Comparison of ENCODE assay signal across 8 cellular contexts in genomic region chr12:10364839-10365681, GRCh38. TPM values are rescaled to one million over a fixed set of nuclear protein-coding genes. Genes with fewer than 3 reads are reported as not detected.
DNase-seq lines count a peak whose midpoint lies in the region; ATAC-seq and TF ChIP-seq lines count a peak whose summit lies in the region.

No MANE protein-coding gene starts in this region.

- H3K27ac Mint-ChIP-seq in Calu3 (ENCODE audit: unreplicated experiment), result no peak overlapping the region
- H3K27ac Mint-ChIP-seq in activated T-cell treated with anti-CD3 and anti-CD28 coated beads, Interleukin-2, amount 50 U/mL, for 72 hours, result no peak overlapping the region
- H3K27ac Mint-ChIP-seq in naive thymus-derived CD8-positive, alpha-beta T cell, result no peak overlapping the region

- no peaks in the 10 kb centered on the region for H3K27me3 Mint-ChIP-seq in Calu3 (ENCODE audit: unreplicated experiment)
- H3K27me3 Mint-ChIP-seq in activated T-cell treated with anti-CD3 and anti-CD28 coated beads, Interleukin-2, amount 50 U/mL, for 72 hours (ENCODE audit: low read depth), result no peaks in the 10 kb centered on the region
- H3K27me3 Mint-ChIP-seq in naive thymus-derived CD8-positive, alpha-beta T cell, result no peaks in the 10 kb centered on the region

- no peak overlapping the region for H3K4me3 Mint-ChIP-seq in Calu3 (ENCODE audit: low read depth, unreplicated experiment)
- H3K4me3 Mint-ChIP-seq in activated T-cell treated with anti-CD3 and anti-CD28 coated beads, Interleukin-2, amount 50 U/mL, for 72 hours, result no peak overlapping the region
- H3K4me3 Mint-ChIP-seq in naive thymus-derived CD8-positive, alpha-beta T cell, result no peak overlapping the region

- peaks cover 23% of the 10 kb centered on the region for H3K36me3 Mint-ChIP-seq in Calu3 (ENCODE audit: insufficient read depth, unreplicated experiment)
- H3K36me3 Mint-ChIP-seq in activated T-cell treated with anti-CD3 and anti-CD28 coated beads, Interleukin-2, amount 50 U/mL, for 72 hours (ENCODE audit: insufficient read depth in 2 of 2), result peaks cover 8 to 19% of the 10 kb centered on the region in 2 donors
- H3K36me3 Mint-ChIP-seq in naive thymus-derived CD8-positive, alpha-beta T cell, result peaks cover 13 to 37% (median 26%) of the 10 kb centered on the region in 3 donors

- H3K9ac ChIP-seq in OCI-LY3 (ENCODE audit: low read length), result peak overlapping the region; percentile 90

- POLR2A ChIA-PET in naive thymus-derived CD8-positive, alpha-beta T cell (lab: Charles Lee), result interaction anchor here (0.6 to 5.2 kb wide), 13 partner anchors 9 to 358 kb away, joined by 3 to 57 read pairs (median 10); no protein-coding TSS in a partner anchor

- intact Hi-C loops in Calu3 (cut with micrococcal nuclease; ENCODE audit: unreplicated experiment), result loop anchor here (2.0 to 10.0 kb wide), 3 partner anchors 34 to 310 kb away; partner anchors contain the start of gene STYK1

- no peaks in the 10 kb centered on the region for H3K36me3 ChIP-seq in OCI-LY3 (replicated peaks; ENCODE audit: low read depth, low read length)

- TF ChIP-seq CTCF in Calu3 (IDR thresholded peaks at IDR 0.05; ENCODE audit: unreplicated experiment) (no peak), OCI-LY3 (IDR thresholded peaks at IDR 0.05; ENCODE audit: low read depth, low read length) (no peak), fibroblast of the aortic adventitia (IDR thresholded peaks at IDR 0.05; ENCODE audit: insufficient read depth, low read length) (no peak)

- peak overlapping the region; percentile 87 for H3K4me2 ChIP-seq in OCI-LY3 (ENCODE audit: low read length)

- H3K79me2 ChIP-seq in OCI-LY3 (ENCODE audit: low read length), result no peaks in the 10 kb centered on the region

- H3K27me3 ChIP-seq in OCI-LY3 (ENCODE audit: low read depth, low read length), result no peaks in the 10 kb centered on the region

- peak overlapping the region; percentile 94 for H2AFZ ChIP-seq in OCI-LY3 (ENCODE audit: low read depth, low read length)

- H4K20me1 ChIP-seq in OCI-LY3 (ENCODE audit: insufficient read depth, low read length), result no peaks in the 10 kb centered on the region

- H3K4me1 Mint-ChIP-seq in Calu3 (ENCODE audit: low read depth, unreplicated experiment), result peaks cover 49% of the 10 kb centered on the region
- peaks cover 38% of the 10 kb centered on the region for H3K4me1 Mint-ChIP-seq in activated T-cell treated with anti-CD3 and anti-CD28 coated beads, Interleukin-2, amount 50 U/mL, for 72 hours (ENCODE audit: low read depth)
- peaks cover 7 to 41% (median 34%) of the 10 kb centered on the region in 4 donors for H3K4me1 Mint-ChIP-seq in naive thymus-derived CD8-positive, alpha-beta T cell

- ATAC-seq in GM21390 (IDR thresholded peaks at IDR 0.05; ENCODE audit: unreplicated experiment), result peak; percentile 59
- ATAC-seq in activated T-cell treated with anti-CD3 and anti-CD28 coated beads, Interleukin-2, amount 50 U/mL, for 72 hours (replicated peaks in 1 of 2), result peak; percentile 78 to 80
- ATAC-seq in naive thymus-derived CD8-positive, alpha-beta T cell, result peak; percentile 57 to 67

- peak; percentile 72 for DNase-seq in Calu3
- DNase-seq in HPDE6-E6E7 (ENCODE audit: extremely low spot score), result peak; percentile 49
- peak; percentile 68 to 74 for DNase-seq in activated T-cell treated with anti-CD3 and anti-CD28 coated beads, Interleukin-2, amount 50 U/mL, for 72 hours
- peak; percentile 86 for DNase-seq in fibroblast of the aortic adventitia (ENCODE audit: low read depth)
- DNase-seq in naive thymus-derived CD8-positive, alpha-beta T cell, result peak; percentile 29 to 87 (median 72)
- peak; percentile 83 for DNase-seq in ureter (ENCODE audit: low spot score)

- peaks cover 84% of the 10 kb centered on the region for H3K4me1 ChIP-seq in OCI-LY3 (ENCODE audit: low read length)

- CTCF ChIA-PET in Calu3 (lab: Charles Lee), result interaction anchor here (1.2 kb wide), 1 partner anchor 198 kb away, joined by 3 read pairs; no protein-coding TSS in a partner anchor

- peak overlapping the region; percentile 95 for H3K27ac ChIP-seq in OCI-LY3 (ENCODE audit: low read length)

- H3K4me3 ChIP-seq in OCI-LY3 (ENCODE audit: low read length), result peak overlapping the region; percentile 80
- H3K4me3 ChIP-seq in fibroblast of the aortic adventitia (ENCODE audit: low read depth, low read length), result peak overlapping the region; percentile 68

- no peaks in the 10 kb centered on the region for H3K9me3 ChIP-seq in OCI-LY3 (ENCODE audit: insufficient read depth, low read length)

- no TSS peak for BruUV-seq in Calu3 (replicated peaks; lab: Mats Ljungman, UMichigan)

- H3K9me3 Mint-ChIP-seq in Calu3 (ENCODE audit: low read depth, unreplicated experiment), result no peaks in the 10 kb centered on the region
- H3K9me3 Mint-ChIP-seq in activated T-cell treated with anti-CD3 and anti-CD28 coated beads, Interleukin-2, amount 50 U/mL, for 72 hours, result no peaks in the 10 kb centered on the region
- peaks cover 0 to 12% (median 2%) of the 10 kb centered on the region in 9 donors for H3K9me3 Mint-ChIP-seq in naive thymus-derived CD8-positive, alpha-beta T cell

RNA-seq across cellular contexts. Expression of gene KLRK1, which starts 24.8 kb away (rescaled TPM):
- total RNA-seq in Calu3 (2022) (not detected in 2 replicates), fibroblast of the aortic adventitia (ENCODE audit: low replicate concordance) (not detected in 2 replicates), ureter (7.6 TPM)
- 10 to 100 TPM; 18.9 to 23.6 TPM for total RNA-seq in activated T-cell treated with anti-CD3 and anti-CD28 coated beads, Interleukin-2, amount 50 U/mL, for 72 hours
- total RNA-seq in naive thymus-derived CD8-positive, alpha-beta T cell, result 100 to 1,000 TPM; 792 to 865 TPM
- polyA plus RNA-seq in naive thymus-derived CD8-positive, alpha-beta T cell, result 100 to 1,000 TPM; 525 to 619 (median 611) TPM

RNA-seq across cellular contexts. Expression of gene KLRC4, which starts 44.5 kb away (rescaled TPM):
- not detected in 2 replicates for total RNA-seq in Calu3 (2022)
- total RNA-seq in activated T-cell treated with anti-CD3 and anti-CD28 coated beads, Interleukin-2, amount 50 U/mL, for 72 hours, result 1 to 10 TPM; 6.1 to 7.1 TPM
- total RNA-seq in fibroblast of the aortic adventitia (ENCODE audit: low replicate concordance), result not detected in 2 replicates
- total RNA-seq in naive thymus-derived CD8-positive, alpha-beta T cell, result 10 to 100 TPM; 55.4 to 57.6 TPM
- 10 to 100 TPM in 2 of 3 donors, 1 to 10 TPM in 1; 1.3 to 31.8 (median 13.6) TPM for polyA plus RNA-seq in naive thymus-derived CD8-positive, alpha-beta T cell
- total RNA-seq in ureter, result 3.4 TPM

RNA-seq across cellular contexts. Expression of gene KLRC3, which starts 55.3 kb away (rescaled TPM):
- not detected in 2 replicates for total RNA-seq in Calu3 (2022)
- 1 to 10 TPM; 2.5 to 2.8 TPM for total RNA-seq in activated T-cell treated with anti-CD3 and anti-CD28 coated beads, Interleukin-2, amount 50 U/mL, for 72 hours
- total RNA-seq in fibroblast of the aortic adventitia (ENCODE audit: low replicate concordance), result not detected in 2 replicates
- total RNA-seq in naive thymus-derived CD8-positive, alpha-beta T cell, result 1 to 10 TPM; 3.2 to 4.6 TPM
- polyA plus RNA-seq in naive thymus-derived CD8-positive, alpha-beta T cell, result 1 to 10 TPM; 2.2 to 6.4 (median 3.9) TPM
- 1.1 TPM for total RNA-seq in ureter

RNA-seq across cellular contexts. Expression of gene KLRD1, which starts 57.4 kb away (rescaled TPM):
- total RNA-seq in Calu3 (2022) (0.14 TPM in 1 of 2 replicates, not detected in the other), fibroblast of the aortic adventitia (ENCODE audit: low replicate concordance) (0.16 and 0.45 TPM in 2 replicates), ureter (7.8 TPM)
- total RNA-seq in activated T-cell treated with anti-CD3 and anti-CD28 coated beads, Interleukin-2, amount 50 U/mL, for 72 hours, result 1 to 10 TPM; 2.0 to 6.6 TPM
- 1 to 10 TPM; 4.3 to 5.0 TPM for total RNA-seq in naive thymus-derived CD8-positive, alpha-beta T cell
- 100 to 1,000 TPM in 1 of 3 donors, 1 to 10 TPM in 2; 4.3 to 271 (median 7.6) TPM for polyA plus RNA-seq in naive thymus-derived CD8-positive, alpha-beta T cell

Comparison
In these comparisons a context has a peak if more than half of its experiments do, and no peak if none do; other contexts are left out.
1. Peak in every context shown above with its lines: DNase-seq, ATAC-seq, H3K4me3 ChIP-seq and H3K27ac ChIP-seq.
2. RNA of gene KLRK1, which starts 24.8 kb away (total RNA-seq): 792 to 865 TPM in naive thymus-derived CD8-positive, alpha-beta T cell; 18.9 to 23.6 TPM in activated T-cell treated with anti-CD3 and anti-CD28 coated beads, Interleukin-2, amount 50 U/mL, for 72 hours, 7.6 TPM in ureter (single experiment), not detected in Calu3 and not detected in fibroblast of the aortic adventitia; every median in the first group is over 10 times any median in the second.
3. RNA of gene KLRC4, which starts 44.5 kb away (total RNA-seq): 55.4 to 57.6 TPM in naive thymus-derived CD8-positive, alpha-beta T cell; 6.1 to 7.1 TPM in activated T-cell treated with anti-CD3 and anti-CD28 coated beads, Interleukin-2, amount 50 U/mL, for 72 hours, 3.4 TPM in ureter (single experiment), not detected in Calu3 and not detected in fibroblast of the aortic adventitia; every median in the first group is over 4 times any median in the second.